Comparison of ENCODE assay signal across 9 cellular contexts in the genomic region with DNA sequence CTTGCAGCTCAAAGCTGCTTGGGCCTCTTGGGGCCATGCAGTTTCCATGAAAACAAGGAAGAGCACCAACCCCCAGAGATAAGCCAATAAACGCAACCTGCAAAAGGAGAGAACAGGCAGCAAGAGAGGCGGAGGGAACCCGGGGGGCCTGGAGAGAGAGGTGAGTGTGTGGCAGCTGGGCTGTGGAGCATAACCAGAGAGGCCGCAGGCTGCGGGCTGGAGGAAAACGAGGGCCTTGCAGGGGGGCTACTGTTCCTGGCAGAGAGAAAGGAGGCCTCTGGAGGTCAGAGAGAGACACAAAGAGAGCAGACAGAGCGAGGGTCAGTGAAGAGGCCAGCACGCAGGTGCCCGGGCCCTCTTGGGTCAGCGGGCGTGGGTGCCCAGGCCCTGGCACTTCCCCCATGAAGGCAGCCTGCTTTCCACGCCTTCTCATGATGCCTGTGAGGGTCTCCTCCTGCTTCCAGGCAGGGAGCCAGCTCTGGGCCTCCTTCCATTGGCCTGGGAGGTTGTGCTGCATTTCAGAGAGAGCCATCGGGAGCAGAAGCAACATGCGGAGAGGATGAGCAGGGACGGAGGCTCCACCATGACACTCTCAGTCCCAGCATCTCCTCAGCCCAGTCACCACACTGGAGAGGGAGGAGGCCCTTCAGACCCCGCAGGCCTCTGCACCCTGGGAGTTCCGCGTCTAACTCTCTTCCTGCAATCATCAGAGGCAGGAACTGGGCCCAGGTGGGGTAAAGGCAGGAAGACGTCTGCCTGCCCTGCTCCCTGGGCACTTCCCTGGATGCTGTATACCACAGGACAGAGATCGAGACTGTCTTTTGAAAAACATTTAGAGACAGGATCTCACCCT. TPM values are rescaled to one million over a fixed set of nuclear protein-coding genes. Genes with fewer than 3 reads are reported as not detected.
A peak's percentile ranks its signal among the peaks of the same experiment; 100 is the strongest.
DNase-seq lines count a peak whose midpoint lies in the region; ATAC-seq and TF ChIP-seq lines count a peak whose summit lies in the region.
"Not testable (repeated sequence)": the region's sequence is repeated elsewhere in the genome, so short reads cannot be mapped to it uniquely, and the experiment has no call there.
"Had no signal": no experiment of that assay in that cellular context is flagged by ENCODE, and none has a peak within 500 bp of the region (broad histone marks: within the 10 kb centered on the region; RNA-seq: fewer than 3 reads in every experiment).

No MANE protein-coding gene starts in this region.

- peak overlapping the region; percentile 74 for H3K27ac Mint-ChIP-seq in activated B cell treated with CpG ODN at 0.5 μM for 24 hours

- H3K27me3 Mint-ChIP-seq in activated B cell treated with CpG ODN at 0.5 μM for 24 hours = not testable (repeated sequence)

- H3K36me3 Mint-ChIP-seq in activated B cell treated with CpG ODN at 0.5 μM for 24 hours (ENCODE audit: low read depth) = peaks cover 13% of the 10 kb centered on the region

- H3K27me3 ChIP-seq in mucosa of stomach (ENCODE audit: control insufficient read depth, insufficient read depth, low read length) = not testable (repeated sequence)

- H3K4me3 ChIP-seq in fibroblast of the aortic adventitia (ENCODE audit: low read depth, low read length) (peak overlapping the region; percentile 70), mucosa of stomach (ENCODE audit: low read length) (peak overlapping the region; percentile 36)

- ATAC-seq in GM21529 (IDR thresholded peaks at IDR 0.05; ENCODE audit: unreplicated experiment) = peak; percentile 19
- ATAC-seq in activated B cell treated with CpG ODN at 0.5 μM for 24 hours (ENCODE audit: low read depth) = not testable (repeated sequence)

- DNase-seq in Ammon's horn (ENCODE audit: low spot score) (peak; percentile 24), NCI-H2171 treated with DMSO at 0.1 percent for 48 hours (lab: John Stamatoyannopoulos, UW) (peak; percentile 43), astrocyte of the hippocampus (ENCODE audit: low read depth, low spot score) (peak; percentile 41), fibroblast of the aortic adventitia (ENCODE audit: low read depth) (peak; percentile 37)
- DNase-seq in activated B cell treated with CpG ODN at 0.5 μM for 24 hours = not testable (repeated sequence)
- DNase-seq in stimulated activated CD4-positive, alpha-beta T cell treated with anti-CD3 and anti-CD28 coated beads, Interleukin-4, amount 100 ng/mL, for 1 hour = peak; percentile 8

- H3K4me1 Mint-ChIP-seq in activated B cell treated with CpG ODN at 0.5 μM for 24 hours = peaks cover 38% of the 10 kb centered on the region

- H3K9me3 Mint-ChIP-seq in activated B cell treated with CpG ODN at 0.5 μM for 24 hours = not testable (repeated sequence)

- intact Hi-C loops in activated B cell treated with CpG ODN at 0.5 μM for 24 hours (cut with micrococcal nuclease) = not testable (repeated sequence)

- POLR2A ChIA-PET in activated B cell treated with CpG ODN at 0.5 μM for 24 hours (lab: Charles Lee) = not testable (repeated sequence)

- not testable (repeated sequence) for H3K36me3 ChIP-seq in mucosa of stomach (ENCODE audit: control insufficient read depth, insufficient read depth, low read length)

- H3K9ac ChIP-seq in mucosa of stomach (ENCODE audit: low read length) = peak overlapping the region; percentile 64

- peak overlapping the region; percentile 82 for H3K4me3 Mint-ChIP-seq in activated B cell treated with CpG ODN at 0.5 μM for 24 hours

- H3K4me1 ChIP-seq in mucosa of stomach (ENCODE audit: control insufficient read depth, insufficient read depth, low read length) = not testable (repeated sequence)

- TF ChIP-seq CTCF in activated B cell treated with CpG ODN at 0.5 μM for 24 hours (IDR thresholded peaks at IDR 0.05); fibroblast of the aortic adventitia (IDR thresholded peaks at IDR 0.05; ENCODE audit: insufficient read depth, low read length): not testable (repeated sequence)

- CTCF ChIA-PET in activated B cell treated with CpG ODN at 0.5 μM for 24 hours (lab: Charles Lee) = not testable (repeated sequence)

- H3K9me3 ChIP-seq in mucosa of stomach (ENCODE audit: control insufficient read depth, low read length) = not testable (repeated sequence)

RNA-seq across cellular contexts. Expression of gene MZT2A, which starts 1.4 kb away (rescaled TPM):
- total RNA-seq in activated B cell treated with CpG ODN at 0.5 μM for 24 hours (67.1 and 82.2 TPM in 2 replicates), fibroblast of the aortic adventitia (ENCODE audit: low replicate concordance) (66.8 and 172 TPM in 2 replicates)

RNA-seq across cellular contexts. Expression of gene TUBA3D, which starts 14.9 kb away (rescaled TPM):
- not detected in 2 replicates for total RNA-seq in activated B cell treated with CpG ODN at 0.5 μM for 24 hours
- not detected in 2 replicates for total RNA-seq in fibroblast of the aortic adventitia (ENCODE audit: low replicate concordance)
- total RNA-seq: T-helper 2 cell treated with Interferon-gamma antibody and Interleukin-4, amounts not matched to agents 100 ng/mL and 5 ng/mL, for 36 hours had no signal

RNA-seq across cellular contexts. Expression of gene CCDC74A, which starts 36.8 kb away (rescaled TPM):
- total RNA-seq in activated B cell treated with CpG ODN at 0.5 μM for 24 hours (0.71 and 1.1 TPM in 2 replicates), fibroblast of the aortic adventitia (ENCODE audit: low replicate concordance) (15.1 and 34.4 TPM in 2 replicates)
